Comparison of ENCODE assay signal across 8 cellular contexts in genomic region chr4:184825394-184826314, GRCh38. TPM values are rescaled to one million over a fixed set of nuclear protein-coding genes. Genes with fewer than 3 reads are reported as not detected.
A peak's percentile ranks its signal among the peaks of the same experiment; 100 is the strongest.
DNase-seq lines count a peak whose midpoint lies in the region; ATAC-seq and TF ChIP-seq lines count a peak whose summit lies in the region.

ACSL1 (minus strand) TSS chr4:184825968; CDS start chr4:184803514, 22,454 bp downstream.

- H3K27me3 ChIP-seq in A673 (replicated peaks; ENCODE audit: insufficient read depth, low read depth, low read length, poor library complexity), result peaks cover 33% of the 10 kb centered on the region
- no peaks in the 10 kb centered on the region for H3K27me3 ChIP-seq in dorsolateral prefrontal cortex
- no peaks in the 10 kb centered on the region for H3K27me3 ChIP-seq in lower lobe of right lung (ENCODE audit: low read depth)

- H3K4me3 ChIP-seq in A673 (ENCODE audit: low read depth, low read length, poor library complexity, severe bottlenecking) (peak within 1 kb of the TSS; percentile 50), dorsolateral prefrontal cortex (peak within 1 kb of the TSS; percentile 56 to 93 (median 77)), lower lobe of right lung (peak within 1 kb of the TSS; percentile 69)

- intact Hi-C loops in A673 (cut with micrococcal nuclease; ENCODE audit: unreplicated experiment), result no loop called here
- intact Hi-C loops in dorsolateral prefrontal cortex (cut with DNase I), result loop anchor here (2.0 to 5.0 kb wide), 5 partner anchors 15 to 175 kb away; partner anchors contain the start of gene CENPU (in 2 of the 2)
- intact Hi-C loops in lower lobe of right lung (cut with DNase I), result no loop called here

- ATAC-seq in GM18519 (IDR thresholded peaks at IDR 0.05; ENCODE audit: low FRiP score, unreplicated experiment) (peak; percentile 58), HG03039 (IDR thresholded peaks at IDR 0.05; ENCODE audit: unreplicated experiment) (peak; percentile 61), lower lobe of right lung (peak; percentile 94 to 96)

- CTCF ChIA-PET in A673 (lab: Charles Lee), result no interaction called here

- TF ChIP-seq CTCF in A673 (conservative IDR thresholded peaks at IDR 0.05; ENCODE audit: low read depth, low read length) (no peak), dorsolateral prefrontal cortex (IDR thresholded peaks at IDR 0.05 in 54 of 56, conservative IDR thresholded peaks at IDR 0.05 in 2 of 56; ENCODE audit: low read depth in 1 of 56, partially characterized antibody in 56 of 56) (peak in 4 of 56 donors; percentile 4 to 16 (median 8)), lower lobe of right lung (IDR thresholded peaks at IDR 0.05) (no peak)

- H3K27ac ChIP-seq in A673 (ENCODE audit: low read depth, low read length, poor library complexity, severe bottlenecking) (no peak within 1 kb of the TSS), dorsolateral prefrontal cortex (peak within 1 kb of the TSS in 58 of 59 donors; percentile 9 to 94 (median 81)), lower lobe of right lung (peak within 1 kb of the TSS; percentile 81)

- no peaks in the 10 kb centered on the region for H3K4me1 ChIP-seq in A673 (ENCODE audit: insufficient read depth, low read length, poor library complexity, severe bottlenecking)
- peaks cover 24% of the 10 kb centered on the region for H3K4me1 ChIP-seq in lower lobe of right lung

- POLR2A ChIA-PET in A673 (lab: Charles Lee; ENCODE audit: low non-redundant PET), result no interaction called here

- H3K9me3 ChIP-seq in A673 (ENCODE audit: low read depth, low read length, poor library complexity, severe bottlenecking), result no peaks in the 10 kb centered on the region
- no peaks in the 10 kb centered on the region for H3K9me3 ChIP-seq in lower lobe of right lung

- DNase-seq in A673 (ENCODE audit: low spot score), result peak; percentile 73
- peak; percentile 43 for DNase-seq in NCI-H460 (ENCODE audit: extremely low read depth, low read depth)
- peak; percentile 75 to 78 for DNase-seq in activated CD4-positive, alpha-beta T cell treated with anti-CD3 and anti-CD28 coated beads, Interleukin-2, amount 50 U/mL, for 48 hours
- DNase-seq in dorsolateral prefrontal cortex, result peak; percentile 73 to 91 (median 84)
- DNase-seq in lower lobe of right lung, result peak; percentile 92
- DNase-seq in stimulated activated CD4-positive, alpha-beta T cell treated with anti-CD3 and anti-CD28 coated beads, TNF-alpha, amount 100 ng/mL, for 4 hours (ENCODE audit: low read depth in 3 of 3), result peak; percentile 67 to 74 (median 69)

- no TSS peak for BruUV-seq in A673 (replicated peaks; lab: Mats Ljungman, UMichigan)

- no peaks in the 10 kb centered on the region for H3K36me3 ChIP-seq in A673 (ENCODE audit: insufficient read depth, low read length, poor library complexity, severe bottlenecking)
- no peaks in the 10 kb centered on the region for H3K36me3 ChIP-seq in lower lobe of right lung

RNA-seq across cellular contexts. Expression of gene ACSL1, which starts in this region (rescaled TPM):
- total RNA-seq in A673 (2021), result 4.8 and 5.2 TPM in 2 replicates
- 27.0 and 28.9 TPM in 2 replicates for total RNA-seq in NCI-H460 (2014; rRNA removed; shearing (Covaris generic))
- polyA plus RNA-seq in NCI-H460 (2014; cell fraction: nucleus; rRNA removed), result 24.6 and 27.3 TPM in 2 replicates
- 100 to 1,000 TPM in 4 of 120 experiments, 10 to 100 TPM in 116; 24.4 to 144 (median 53.4) TPM for total RNA-seq in dorsolateral prefrontal cortex
- 321 TPM for total RNA-seq in lower lobe of right lung

Comparison
In these comparisons a context has a peak if more than half of its experiments do, and no peak if none do; other contexts are left out.
1. intact Hi-C loops: an anchor here in dorsolateral prefrontal cortex (2.0 to 5.0 kb wide); none called in A673 and lower lobe of right lung.